ENCODE assay signal across 1 cellular context in genomic region chr12:15590180-15590826, GRCh38.
TF ChIP-seq lines count a peak whose summit lies in the region.

No MANE protein-coding gene starts in this region.

TF ChIP-seq in GM12878, 131 proteins besides CTCF, POLR2A, EP300 and RAD21 (continued from another document):
- TF ChIP-seq TARDBP (IDR thresholded peaks at IDR 0.05; ENCODE audit: borderline replicate concordance): no peak
- peak in 1 of 2 experiments; percentile 25; a peak in 2 of 4 replicates for TF ChIP-seq IKZF2 (IDR thresholded peaks at IDR 0.05)
- TF ChIP-seq ZNF217 (IDR thresholded peaks at IDR 0.05): no peak
- peak; percentile 76; the same call in 1 of the 2 replicates for TF ChIP-seq NBN (IDR thresholded peaks at IDR 0.05)
